ENCODE assay signal across 8 cellular contexts in genomic region chr1:155934933-155935590, GRCh38. TPM values are rescaled to one million over a fixed set of nuclear protein-coding genes. Genes with fewer than 3 reads are reported as not detected.
A peak's percentile ranks its signal among the peaks of the same experiment; 100 is the strongest.
DNase-seq lines count a peak whose midpoint lies in the region; ATAC-seq and TF ChIP-seq lines count a peak whose summit lies in the region.

No MANE protein-coding gene starts in this region.

- DNase-seq in H7: no peak
- peak; percentile 66 for DNase-seq in OCI-M1 (lab: John Stamatoyannopoulos, UW)
- DNase-seq in fibroblast of pulmonary artery (ENCODE audit: low read depth): no peak
- DNase-seq in G401 (ENCODE audit: low spot score): no peak
- no peak for DNase-seq in activated effector memory CD4-positive, alpha-beta T cell treated with Interleukin-2 at 50 U/mL for 16 hours

- H3K4me3 ChIP-seq in H7 (ENCODE audit: insufficient read depth, low read depth, low read length): peak overlapping the region; percentile 87
- H3K4me3 ChIP-seq in fibroblast of pulmonary artery (replicated peaks; ENCODE audit: low read depth, low read length): peak overlapping the region; percentile 98
- peak overlapping the region; percentile 82 to 90 (median 87) for H3K4me3 ChIP-seq in skeletal muscle tissue (ENCODE audit: low read length in 3 of 3)

- no peaks in the 10 kb centered on the region for H3K27me3 ChIP-seq in H7 (ENCODE audit: control insufficient read depth, insufficient read depth, low read length)
- H3K27me3 ChIP-seq in skeletal muscle tissue (ENCODE audit: control insufficient read depth in 3 of 3, insufficient read depth in 3 of 3, low read length in 3 of 3): no peaks in the 10 kb centered on the region

- TF ChIP-seq CTCF in fibroblast of pulmonary artery (IDR thresholded peaks at IDR 0.05; ENCODE audit: low read length, missing control alignments): no peak

- H3K9ac ChIP-seq in skeletal muscle tissue (ENCODE audit: low read depth in 1 of 3, low read length in 3 of 3): peak overlapping the region; percentile 79 to 95 (median 84)

- no peaks in the 10 kb centered on the region for H3K9me3 ChIP-seq in skeletal muscle tissue (ENCODE audit: control insufficient read depth in 3 of 3, low read length in 3 of 3)

- ATAC-seq in HG02763 (IDR thresholded peaks at IDR 0.05; ENCODE audit: unreplicated experiment) (no peak), GM18861 (IDR thresholded peaks at IDR 0.05; ENCODE audit: unreplicated experiment) (no peak)

- H3K27ac ChIP-seq in skeletal muscle tissue (ENCODE audit: low read depth, low read length): peak overlapping the region; percentile 96

- H3K36me3 ChIP-seq in H7 (replicated peaks; ENCODE audit: control insufficient read depth, insufficient read depth, low read length) (peaks cover 19% of the 10 kb centered on the region), skeletal muscle tissue (ENCODE audit: control insufficient read depth in 3 of 3, insufficient read depth in 3 of 3, low read length in 3 of 3) (peaks cover 12 to 31% (median 15%) of the 10 kb centered on the region in 3 donors)

- in situ Hi-C loops in G401 (cut with HindIII; ENCODE audit: low sequenced_read_pairs): no loop called here

- peaks cover 37 to 50% (median 43%) of the 10 kb centered on the region in 3 donors for H3K4me1 ChIP-seq in skeletal muscle tissue (ENCODE audit: control insufficient read depth in 3 of 3, insufficient read depth in 3 of 3, low read length in 3 of 3)

RNA-seq across cellular contexts. Expression of gene KHDC4, which starts 0.8 kb away (rescaled TPM):
- 58.4 and 78.1 TPM in 2 replicates for total RNA-seq in H7 (2014; rRNA removed; shearing (Covaris generic))
- 26.6 TPM for total RNA-seq in skeletal muscle tissue
- 30.0 and 52.6 TPM in 2 replicates for total RNA-seq in G401 (2014; rRNA removed; shearing (Covaris generic))

RNA-seq across cellular contexts. Expression of gene RXFP4, which starts 6.4 kb away (rescaled TPM):
- not detected in 2 replicates for total RNA-seq in H7 (2014; rRNA removed; shearing (Covaris generic))
- total RNA-seq in skeletal muscle tissue: not detected
- not detected in 2 replicates for total RNA-seq in G401 (2014; rRNA removed; shearing (Covaris generic))

RNA-seq across cellular contexts. Expression of gene RIT1, which starts 23.9 kb away (rescaled TPM):
- 39.1 and 47.1 TPM in 2 replicates for total RNA-seq in H7 (2014; rRNA removed; shearing (Covaris generic))
- 21.4 TPM for total RNA-seq in skeletal muscle tissue
- total RNA-seq in G401 (2014; rRNA removed; shearing (Covaris generic)): 22.6 and 43.9 TPM in 2 replicates

RNA-seq across cellular contexts. Expression of gene ARHGEF2, which starts 43.3 kb away (rescaled TPM):
- total RNA-seq in H7 (2014; rRNA removed; shearing (Covaris generic)): 97.1 and 104 TPM in 2 replicates
- 135 TPM for total RNA-seq in skeletal muscle tissue
- total RNA-seq in G401 (2014; rRNA removed; shearing (Covaris generic)): 20.3 and 35.9 TPM in 2 replicates
